Comparison of ENCODE assay signal across 12 cellular contexts in the genomic region with DNA sequence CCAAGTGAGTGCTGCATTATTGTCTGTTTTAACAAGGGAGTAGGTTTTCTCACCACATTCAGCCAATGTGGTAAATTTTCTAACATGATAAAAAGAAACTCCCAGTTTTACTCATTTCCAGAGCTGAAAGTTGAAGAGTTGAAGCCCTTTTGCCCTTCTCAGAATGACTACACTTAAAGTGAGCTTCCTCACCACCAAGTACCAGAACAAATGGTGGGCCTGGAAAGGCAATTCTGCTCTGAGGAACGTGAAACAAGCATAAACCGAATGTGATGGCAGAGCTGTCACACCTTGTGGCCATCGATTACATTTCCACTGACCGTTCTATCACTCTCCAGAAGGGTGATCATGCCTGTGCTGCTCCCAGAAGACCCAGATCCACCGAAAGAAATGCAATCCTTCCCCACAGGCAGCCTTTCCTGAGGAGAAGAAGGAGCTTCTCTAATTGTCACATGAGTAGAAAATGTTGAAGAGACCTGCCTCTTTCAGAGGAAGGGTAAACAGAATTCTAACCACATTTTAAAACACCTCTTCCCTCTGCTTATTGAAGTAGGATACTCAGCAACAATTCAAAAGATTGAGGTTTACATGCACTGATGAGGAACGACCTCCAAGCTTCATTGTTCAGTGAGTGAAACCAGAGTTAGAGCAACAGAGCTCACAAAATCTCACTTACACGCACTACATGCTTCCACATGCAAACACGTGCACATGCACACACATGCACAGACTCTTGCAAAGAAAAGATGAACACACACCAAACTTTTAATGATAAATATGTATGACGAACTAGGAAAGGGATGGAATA. TPM values are rescaled to one million over a fixed set of nuclear protein-coding genes. Genes with fewer than 3 reads are reported as not detected.
DNase-seq lines count a peak whose midpoint lies in the region; ATAC-seq and TF ChIP-seq lines count a peak whose summit lies in the region.
"Had no signal": no experiment of that assay in that cellular context is flagged by ENCODE, and none has a peak within 500 bp of the region (broad histone marks: within the 10 kb centered on the region; RNA-seq: fewer than 3 reads in every experiment).

No MANE protein-coding gene starts in this region.

- H3K36me3 ChIP-seq in SK-N-SH (replicated peaks in 1 of 2; ENCODE audit: control insufficient read depth in 1 of 2, insufficient read depth in 2 of 2, low read length in 1 of 2) (no peaks in the 10 kb centered on the region), gastrocnemius medialis (no peaks in the 10 kb centered on the region)

- H3K9ac ChIP-seq in SK-N-SH, result no peak overlapping the region

- CTCF ChIA-PET in activated naive CD4-positive, alpha-beta T cell treated with anti-CD3 and anti-CD28 coated beads, Interleukin-2, amount 10 ng/mL, durations not matched to agents 7 days and 5 days (lab: Charles Lee), result interaction anchor here (1.0 to 1.2 kb wide), 2 partner anchors 64 to 102 kb away, joined by 3 to 4 read pairs; no protein-coding TSS in a partner anchor
- CTCF ChIA-PET in SK-N-SH (lab: Yijun Ruan, JAX), result no interaction called here

- no peaks in the 10 kb centered on the region for H3F3A ChIP-seq in SK-N-SH (replicated peaks; ENCODE audit: insufficient read depth)

- H3K9me3 ChIP-seq in SK-N-SH (no peaks in the 10 kb centered on the region), gastrocnemius medialis (no peaks in the 10 kb centered on the region)

- H3K27me3 Mint-ChIP-seq in activated naive CD4-positive, alpha-beta T cell treated with anti-CD3 and anti-CD28 coated beads, Interleukin-2, amount 10 ng/mL, durations not matched to agents 7 days and 5 days, result peaks cover 74% of the 10 kb centered on the region

- H3K4me1 ChIP-seq in SK-N-SH (ENCODE audit: control insufficient read depth in 1 of 2, insufficient read depth in 2 of 2, low read depth in 1 of 2, low read length in 1 of 2) (peaks cover 0 to 3% of the 10 kb centered on the region in 2 experiments; a peak in 1 of 4 replicates), gastrocnemius medialis (no peaks in the 10 kb centered on the region)

- H3K36me3 Mint-ChIP-seq in activated naive CD4-positive, alpha-beta T cell treated with anti-CD3 and anti-CD28 coated beads, Interleukin-2, amount 10 ng/mL, durations not matched to agents 7 days and 5 days, result no peaks in the 10 kb centered on the region

- intact Hi-C loops in gastrocnemius medialis (cut with DNase I; ENCODE audit: low total_unique reads), result no loop called here

- peak; percentile 24 for DNase-seq in activated naive CD4-positive, alpha-beta T cell treated with anti-CD3 and anti-CD28 coated beads, Interleukin-2, amount 10 ng/mL, durations not matched to agents 7 days and 5 days
- DNase-seq in AG20443 (ENCODE audit: low spot score), result no peak
- DNase-seq in SK-N-SH, result no peak
- DNase-seq in Kasumi-1 (lab: John Stamatoyannopoulos, UW), result no peak
- DNase-seq in gastrocnemius medialis, result no peak
- DNase-seq: IMR-90 had no signal

- peaks cover 44% of the 10 kb centered on the region for H3K4me1 Mint-ChIP-seq in activated naive CD4-positive, alpha-beta T cell treated with anti-CD3 and anti-CD28 coated beads, Interleukin-2, amount 10 ng/mL, durations not matched to agents 7 days and 5 days

- no peak overlapping the region for H3K27ac Mint-ChIP-seq in activated naive CD4-positive, alpha-beta T cell treated with anti-CD3 and anti-CD28 coated beads, Interleukin-2, amount 10 ng/mL, durations not matched to agents 7 days and 5 days

- H3K9me3 Mint-ChIP-seq in activated naive CD4-positive, alpha-beta T cell treated with anti-CD3 and anti-CD28 coated beads, Interleukin-2, amount 10 ng/mL, durations not matched to agents 7 days and 5 days, result peaks cover 8% of the 10 kb centered on the region

- ATAC-seq in GM18499 (IDR thresholded peaks at IDR 0.05; ENCODE audit: insufficient read depth, unreplicated experiment), result peak; percentile 52
- peak; percentile 61 for ATAC-seq in GM19455 (IDR thresholded peaks at IDR 0.05; ENCODE audit: unreplicated experiment)
- ATAC-seq in HG03103 (IDR thresholded peaks at IDR 0.05; ENCODE audit: low read depth, unreplicated experiment), result peak; percentile 63
- ATAC-seq in gastrocnemius medialis, result no peak
- ATAC-seq: Right ventricle myocardium inferior had no signal

- H3K27me3 ChIP-seq in SK-N-SH (ENCODE audit: insufficient read depth) (peaks cover 4% of the 10 kb centered on the region; the same call in 1 of the 2 replicates), gastrocnemius medialis (no peaks in the 10 kb centered on the region)

- no peak for TF ChIP-seq RAD21 in SK-N-SH (IDR thresholded peaks at IDR 0.05; ENCODE audit: low read length)

- H2AFZ ChIP-seq in SK-N-SH (ENCODE audit: low read depth), result no peak overlapping the region

- in situ Hi-C loops in gastrocnemius medialis (cut with MboI; ENCODE audit: low sequenced_read_pairs in 4 of 4), result no loop called here

- H3K9me2 ChIP-seq in SK-N-SH, result no peaks in the 10 kb centered on the region

- H3K27ac ChIP-seq in SK-N-SH (ENCODE audit: low read depth in 2 of 2, low read length in 1 of 2) (no peak overlapping the region), gastrocnemius medialis (no peak overlapping the region)
- H3K27ac ChIP-seq: epithelial cell of prostate had no signal

- TF ChIP-seq CTCF in SK-N-SH (IDR thresholded peaks at IDR 0.05) (no peak), gastrocnemius medialis (IDR thresholded peaks at IDR 0.05 in 4 of 5, conservative IDR thresholded peaks at IDR 0.05 in 1 of 5) (no peak)

- H3K4me3 ChIP-seq in SK-N-SH (ENCODE audit: low read depth in 2 of 2, low read length in 1 of 2), result no peak overlapping the region
- no peak overlapping the region for H3K4me3 ChIP-seq in gastrocnemius medialis

- H3K79me2 ChIP-seq in SK-N-SH (ENCODE audit: insufficient read depth), result no peaks in the 10 kb centered on the region

- 22% methylated on average over 9 of the region's 9 CpGs for WGBS in SK-N-SH (ENCODE audit: low lambda C conversion rate)

- no peak overlapping the region for H3K4me2 ChIP-seq in SK-N-SH

- POLR2A ChIA-PET in SK-N-SH (lab: Yijun Ruan, JAX), result no interaction called here

- TF ChIP-seq EP300 in SK-N-SH (IDR thresholded peaks at IDR 0.05; ENCODE audit: borderline replicate concordance in 1 of 2, low read depth in 1 of 2, low read length in 1 of 2), result no peak

- no peaks in the 10 kb centered on the region for H4K20me1 ChIP-seq in SK-N-SH (ENCODE audit: insufficient read depth)

- no peak for TF ChIP-seq POLR2A in gastrocnemius medialis (IDR thresholded peaks at IDR 0.05)

- no peak overlapping the region for H3K4me3 Mint-ChIP-seq in activated naive CD4-positive, alpha-beta T cell treated with anti-CD3 and anti-CD28 coated beads, Interleukin-2, amount 10 ng/mL, durations not matched to agents 7 days and 5 days

TF ChIP-seq in SK-N-SH, 30 proteins besides CTCF, POLR2A, EP300 and RAD21:
- TF ChIP-seq FOXM1 (IDR thresholded peaks at IDR 0.05; ENCODE audit: low read depth), result no peak

RNA-seq across cellular contexts. Expression of gene CCR9, which starts 21.4 kb away (rescaled TPM):
- not detected in 2 replicates for polyA plus RNA-seq in SK-N-SH (2012; rRNA removed)
- polyA plus RNA-seq in SK-N-SH (2012; cell fraction: cytosol; rRNA removed), result not detected in 2 replicates
- polyA plus RNA-seq in SK-N-SH (2012; cell fraction: nucleus; rRNA removed), result not detected in 2 replicates
- under 1 TPM in 2 of 4 donors, not detected in 2; 0.09 to 0.13 TPM for total RNA-seq in gastrocnemius medialis
- total RNA-seq: IMR-90, Right ventricle myocardium inferior, urinary bladder had no signal
- polyA plus RNA-seq: IMR-90, urinary bladder had no signal

RNA-seq across cellular contexts. Expression of gene LZTFL1, which starts 23.0 kb away (rescaled TPM):
- polyA plus RNA-seq in SK-N-SH (2012; rRNA removed), result 11.9 and 19.7 TPM in 2 replicates
- 15.0 and 16.4 TPM in 2 replicates for polyA plus RNA-seq in SK-N-SH (2012; cell fraction: cytosol; rRNA removed)
- polyA plus RNA-seq in SK-N-SH (2012; cell fraction: nucleus; rRNA removed), result 15.4 and 22.8 TPM in 2 replicates
- 1 to 10 TPM; 3.2 to 7.6 (median 5.0) TPM for total RNA-seq in gastrocnemius medialis

Comparison
In these comparisons a context has a peak if more than half of its experiments do, and no peak if none do; other contexts are left out.
1. ATAC-seq: peak in GM18499 (single experiment), GM19455 (single experiment) and HG03103 (single experiment); none in gastrocnemius medialis (0 of 2).